Comparison of ENCODE assay signal across 16 cellular contexts in genomic region chr6:108841377-108841855, GRCh38. TPM values are rescaled to one million over a fixed set of nuclear protein-coding genes. Genes with fewer than 3 reads are reported as not detected.
DNase-seq lines count a peak whose midpoint lies in the region; ATAC-seq and TF ChIP-seq lines count a peak whose summit lies in the region.
"Had no signal": no experiment of that assay in that cellular context is flagged by ENCODE, and none has a peak within 500 bp of the region (broad histone marks: within the 10 kb centered on the region; RNA-seq: fewer than 3 reads in every experiment).

No MANE protein-coding gene starts in this region.

- H3K27me3 ChIP-seq in BLaER1 treated with 17β-estradiol and CSF1 and Interleukin-3, amounts not matched to agents 10 nM and 100 nM, result peaks cover 0 to 10% (median 0%) of the 10 kb centered on the region in 11 experiments; a peak in 3 of 22 replicates
- peaks cover 71% of the 10 kb centered on the region for H3K27me3 ChIP-seq in OCI-LY3 (ENCODE audit: low read depth, low read length)
- H3K27me3 ChIP-seq in right cardiac atrium (ENCODE audit: control insufficient read depth, insufficient read depth), result no peaks in the 10 kb centered on the region
- H3K27me3 ChIP-seq in sigmoid colon, result no peaks in the 10 kb centered on the region
- H3K27me3 ChIP-seq in CD4-positive, alpha-beta T cell (ENCODE audit: control insufficient read depth, insufficient read depth, low read length), result no peaks in the 10 kb centered on the region

- 88% methylated on average over 5 of the region's 5 CpGs for WGBS in right cardiac atrium
- WGBS in sigmoid colon, 2 donors, result 74 to 87% methylated on average over 5 of the region's 5 CpGs

- POLR2A ChIA-PET in CD4-positive, alpha-beta T cell (lab: Charles Lee), result no interaction called here

- H3K27ac Mint-ChIP-seq in CD4-positive, alpha-beta T cell, result no peak overlapping the region
- H3K27ac Mint-ChIP-seq: brain, progenitor cell of endocrine pancreas had no signal

- no peak overlapping the region for H2AFZ ChIP-seq in OCI-LY3 (ENCODE audit: low read depth, low read length)

- peak overlapping the region; percentile 23 to 93 (median 59); a peak in 21 of 22 replicates for H3K4me2 ChIP-seq in BLaER1 treated with 17β-estradiol and CSF1 and Interleukin-3, amounts not matched to agents 10 nM and 100 nM
- H3K4me2 ChIP-seq in OCI-LY3 (ENCODE audit: low read length), result peak overlapping the region; percentile 38

- CTCF ChIA-PET in CD4-positive, alpha-beta T cell (lab: Charles Lee), result no interaction called here

- H3K9ac ChIP-seq in BLaER1 treated with 17β-estradiol and CSF1 and Interleukin-3, amounts not matched to agents 10 nM and 100 nM, result peak overlapping the region in 4 of 11 experiments; percentile 29 to 93 (median 82); a peak in 7 of 22 replicates
- H3K9ac ChIP-seq in OCI-LY3 (ENCODE audit: low read length), result no peak overlapping the region

- no peak for TF ChIP-seq POLR2A in sigmoid colon (IDR thresholded peaks at IDR 0.05)

- peak overlapping the region in 4 of 11 experiments; percentile 58 to 98 (median 88); a peak in 9 of 22 replicates for H3K27ac ChIP-seq in BLaER1 treated with 17β-estradiol and CSF1 and Interleukin-3, amounts not matched to agents 10 nM and 100 nM
- H3K27ac ChIP-seq in OCI-LY3 (ENCODE audit: low read length) (no peak overlapping the region), right cardiac atrium (ENCODE audit: low read length) (no peak overlapping the region), sigmoid colon (peak overlapping the region in 2 of 4 donors; percentile 52 to 62)
- no peak overlapping the region for H3K27ac ChIP-seq in CD4-positive, alpha-beta T cell (ENCODE audit: low read depth, low read length)

- no peak for DNase-seq in right cardiac atrium
- no peak for DNase-seq in sigmoid colon
- no peak for DNase-seq in CD4-positive, alpha-beta T cell
- no peak for DNase-seq in stimulated activated CD4-positive, alpha-beta T cell treated with anti-CD3 and anti-CD28 coated beads, Interleukin-15, amount 100 ng/mL, for 24 hours
- no peak for DNase-seq in AML-193 (lab: John Stamatoyannopoulos, UW)
- DNase-seq: activated CD4-positive, CD25-positive, alpha-beta regulatory T cell; activated naive CD4-positive, alpha-beta T cell; DMS 273 treated with DMSO at 0.1 percent for 48 hours; effector memory CD4-positive, alpha-beta T cell; NCI-H1105 treated with DMSO at 0.1 percent for 48 hours; stimulated activated CD4-positive, alpha-beta T cell treated with anti-CD3 and anti-CD28 coated beads, Interleukin-2, amount 100 ng/mL, for 48 hours had no signal

- no peaks in the 10 kb centered on the region for H4K20me1 ChIP-seq in BLaER1 treated with 17β-estradiol and CSF1 and Interleukin-3, amounts not matched to agents 10 nM and 100 nM
- H4K20me1 ChIP-seq in OCI-LY3 (ENCODE audit: insufficient read depth, low read length), result 0 out of 2 replicates have a peak, but pooled peaks cover 4% of the 10 kb centered on the region

- peaks cover 36 to 91% (median 41%) of the 10 kb centered on the region in 10 experiments for H3K4me1 ChIP-seq in BLaER1 treated with 17β-estradiol and CSF1 and Interleukin-3, amounts not matched to agents 10 nM and 100 nM
- peaks cover 23% of the 10 kb centered on the region for H3K4me1 ChIP-seq in OCI-LY3 (ENCODE audit: low read length)
- no peaks in the 10 kb centered on the region for H3K4me1 ChIP-seq in right cardiac atrium (ENCODE audit: control insufficient read depth, insufficient read depth, low read length)
- no peaks in the 10 kb centered on the region for H3K4me1 ChIP-seq in sigmoid colon

- peaks cover 4% of the 10 kb centered on the region for H3K27me3 Mint-ChIP-seq in CD4-positive, alpha-beta T cell
- H3K27me3 Mint-ChIP-seq: brain had no signal

- H3K36me3 ChIP-seq in BLaER1 treated with 17β-estradiol and CSF1 and Interleukin-3, amounts not matched to agents 10 nM and 100 nM, result no peaks in the 10 kb centered on the region
- no peaks in the 10 kb centered on the region for H3K36me3 ChIP-seq in OCI-LY3 (replicated peaks; ENCODE audit: low read depth, low read length)
- no peaks in the 10 kb centered on the region for H3K36me3 ChIP-seq in sigmoid colon

- no peaks in the 10 kb centered on the region for H3K36me3 Mint-ChIP-seq in CD4-positive, alpha-beta T cell (ENCODE audit: low read depth)
- H3K36me3 Mint-ChIP-seq: brain had no signal

- H3K9me3 Mint-ChIP-seq in CD4-positive, alpha-beta T cell, result no peaks in the 10 kb centered on the region
- H3K9me3 Mint-ChIP-seq: brain had no signal

- no peaks in the 10 kb centered on the region for H3K79me2 ChIP-seq in OCI-LY3 (ENCODE audit: low read length)

- ATAC-seq in right cardiac atrium (peak; percentile 62 to 82), GM18870 (IDR thresholded peaks at IDR 0.05; ENCODE audit: unreplicated experiment) (no peak)
- ATAC-seq in CD4-positive, alpha-beta T cell (ENCODE audit: poor library complexity), result no peak

- peak in 3 of 4 donors; percentile 37 to 77 (median 51) for TF ChIP-seq EP300 in sigmoid colon (IDR thresholded peaks at IDR 0.05)

- H3K4me3 Mint-ChIP-seq in CD4-positive, alpha-beta T cell, result no peak overlapping the region
- H3K4me3 Mint-ChIP-seq: brain had no signal

- intact Hi-C loops in right cardiac atrium (cut with DNase I) (no loop called here), sigmoid colon (cut with DNase I) (no loop called here)
- intact Hi-C loops in CD4-positive, alpha-beta T cell (cut with DNase I, micrococcal nuclease), result loop anchor here in 1 of 2 experiments (5.0 to 10.0 kb wide), 2 partner anchors 106 to 767 kb away; partner anchors contain the start of gene OSTM1

- peaks cover 22% of the 10 kb centered on the region for H3K4me1 Mint-ChIP-seq in CD4-positive, alpha-beta T cell (ENCODE audit: low read depth)

- TF ChIP-seq CTCF in OCI-LY3 (IDR thresholded peaks at IDR 0.05; ENCODE audit: low read depth, low read length), result no peak
- no peak for TF ChIP-seq CTCF in sigmoid colon (IDR thresholded peaks at IDR 0.05)
- TF ChIP-seq CTCF in CD4-positive, alpha-beta T cell (IDR thresholded peaks at IDR 0.05), result no peak

- no peak overlapping the region for H3K4me3 ChIP-seq in BLaER1 treated with 17β-estradiol and CSF1 and Interleukin-3, amounts not matched to agents 10 nM and 100 nM
- H3K4me3 ChIP-seq in OCI-LY3 (ENCODE audit: low read length) (no peak overlapping the region), right cardiac atrium (ENCODE audit: low read length) (no peak overlapping the region), sigmoid colon (no peak overlapping the region)

- no peaks in the 10 kb centered on the region for H3K9me3 ChIP-seq in BLaER1 treated with 17β-estradiol and CSF1 and Interleukin-3, amounts not matched to agents 10 nM and 100 nM (replicated peaks in 1 of 11)
- H3K9me3 ChIP-seq in OCI-LY3 (ENCODE audit: insufficient read depth, low read length) (no peaks in the 10 kb centered on the region), right cardiac atrium (ENCODE audit: control insufficient read depth, low read length) (no peaks in the 10 kb centered on the region), sigmoid colon (no peaks in the 10 kb centered on the region)
- no peaks in the 10 kb centered on the region for H3K9me3 ChIP-seq in CD4-positive, alpha-beta T cell (ENCODE audit: control insufficient read depth, low read length)

RNA-seq across cellular contexts. Expression of gene ARMC2, which starts 6.8 kb away (rescaled TPM):
- total RNA-seq in right cardiac atrium (10 to 100 TPM; 12.6 to 16.2 (median 14.0) TPM), sigmoid colon (1 to 10 TPM; 2.5 to 8.6 (median 3.4) TPM)
- polyA plus RNA-seq in right cardiac atrium (3.7 TPM), sigmoid colon (1 to 10 TPM in 2 of 3 donors, under 1 TPM in 1; under 0.01 to 2.5 (median 1.4) TPM)
- total RNA-seq in CD4-positive, alpha-beta T cell, result 1 to 10 TPM; 5.2 to 5.7 TPM

Comparison
In these comparisons a context has a peak if more than half of its experiments do, and no peak if none do; other contexts are left out.
1. ATAC-seq: peak in right cardiac atrium (2 of 2); none in GM18870 (single experiment) and CD4-positive, alpha-beta T cell (single experiment).